In genomic region chr7:100889761-100890639, GRCh38 we compare ENCODE assay signal across 8 cellular contexts.
A peak's percentile ranks its signal among the peaks of the same experiment; 100 is the strongest.
DNase-seq lines count a peak whose midpoint lies in the region; ATAC-seq and TF ChIP-seq lines count a peak whose summit lies in the region.

No MANE protein-coding gene starts in this region.

- DNase-seq in NCI-H2081 (lab: John Stamatoyannopoulos, UW) (peak; percentile 94 to 95), T1000 (lab: John Stamatoyannopoulos, UW) (peak; percentile 71), astrocyte of the hippocampus (ENCODE audit: low read depth, low spot score) (peak; percentile 97), hypothalamus (lab: John Stamatoyannopoulos, UW) (peak; percentile 48 to 96 (median 90)), retinal pigment epithelial cell (ENCODE audit: low read depth) (peak; percentile 71)

- TF ChIP-seq POLR2A in GM15510 (IDR thresholded peaks at IDR 0.05; ENCODE audit: borderline replicate concordance, extremely low read depth, insufficient read length): peak; percentile 75

- ATAC-seq in HG02938 (IDR thresholded peaks at IDR 0.05; ENCODE audit: unreplicated experiment) (peak; percentile 53), HG03378 (IDR thresholded peaks at IDR 0.05; ENCODE audit: unreplicated experiment) (no peak)

- TF ChIP-seq CTCF in retinal pigment epithelial cell (conservative IDR thresholded peaks at IDR 0.05; ENCODE audit: low read depth, low read length): no peak

- H3K4me3 ChIP-seq in retinal pigment epithelial cell (ENCODE audit: low read length): peak overlapping the region; percentile 41
